1 cellular context compared by ENCODE assay signal in the genomic region with DNA sequence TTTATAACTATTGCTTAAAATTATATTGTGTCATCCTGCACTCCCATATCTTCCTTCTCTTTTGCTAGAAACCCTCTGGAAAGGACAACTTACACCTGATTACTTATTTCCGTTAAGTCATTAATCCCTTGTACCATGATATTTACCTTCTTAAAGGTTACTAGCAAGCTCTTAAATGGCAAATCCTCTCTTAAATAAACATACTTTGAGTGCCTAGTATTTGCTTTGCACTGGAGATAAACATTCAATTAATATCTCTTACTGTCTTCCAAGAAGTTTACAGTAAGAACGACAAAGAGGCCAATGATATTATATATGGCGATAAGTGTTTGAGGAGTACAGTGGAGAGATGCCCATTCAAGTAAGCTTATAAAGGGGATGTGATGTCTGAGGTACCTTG.
TF ChIP-seq lines count a peak whose summit lies in the region.

No MANE protein-coding gene starts in this region.

TF ChIP-seq in A549, 52 proteins besides CTCF, POLR2A, EP300 and RAD21 (continued from another document):
- TF ChIP-seq, protein P1, sequence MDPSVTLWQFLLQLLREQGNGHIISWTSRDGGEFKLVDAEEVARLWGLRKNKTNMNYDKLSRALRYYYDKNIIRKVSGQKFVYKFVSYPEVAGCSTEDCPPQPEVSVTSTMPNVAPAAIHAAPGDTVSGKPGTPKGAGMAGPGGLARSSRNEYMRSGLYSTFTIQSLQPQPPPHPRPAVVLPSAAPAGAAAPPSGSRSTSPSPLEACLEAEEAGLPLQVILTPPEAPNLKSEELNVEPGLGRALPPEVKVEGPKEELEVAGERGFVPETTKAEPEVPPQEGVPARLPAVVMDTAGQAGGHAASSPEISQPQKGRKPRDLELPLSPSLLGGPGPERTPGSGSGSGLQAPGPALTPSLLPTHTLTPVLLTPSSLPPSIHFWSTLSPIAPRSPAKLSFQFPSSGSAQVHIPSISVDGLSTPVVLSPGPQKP (IDR thresholded peaks at IDR 0.05; ENCODE audit: low read depth, low read length): no peak
- TF ChIP-seq MAFK (IDR thresholded peaks at IDR 0.05; ENCODE audit: partially characterized antibody): no peak
- TF ChIP-seq HEYL (CRISPR knock-in tag; IDR thresholded peaks at IDR 0.05): no peak
- no peak for TF ChIP-seq ESRRA (IDR thresholded peaks at IDR 0.05; ENCODE audit: borderline replicate concordance, low read length)
- no peak for TF ChIP-seq CBX2 (IDR thresholded peaks at IDR 0.05; ENCODE audit: borderline replicate concordance, low read depth)
- TF ChIP-seq JUNB (IDR thresholded peaks at IDR 0.05): no peak
- no peak for TF ChIP-seq JUN (IDR thresholded peaks at IDR 0.05)
TF ChIP-seq in A549: peak in this region for 8.
